Comparison of ENCODE assay signal across 1 cellular context in genomic region chr12:117060927-117061300, GRCh38.
TF ChIP-seq lines count a peak whose summit lies in the region.

No MANE protein-coding gene starts in this region.

TF ChIP-seq in H1, 55 proteins besides CTCF, POLR2A, EP300 and RAD21:
- no peak for TF ChIP-seq FOSL1 (IDR thresholded peaks at IDR 0.05; ENCODE audit: insufficient read depth, low read depth, low read length)
- no peak for TF ChIP-seq SAP30 (IDR thresholded peaks at IDR 0.05; ENCODE audit: insufficient read depth, insufficient replicate concordance, low read length)
- no peak for TF ChIP-seq GTF2F1 (IDR thresholded peaks at IDR 0.05; ENCODE audit: borderline replicate concordance, low read depth, low read length)
